Comparison of ENCODE assay signal across 18 cellular contexts in the genomic region with DNA sequence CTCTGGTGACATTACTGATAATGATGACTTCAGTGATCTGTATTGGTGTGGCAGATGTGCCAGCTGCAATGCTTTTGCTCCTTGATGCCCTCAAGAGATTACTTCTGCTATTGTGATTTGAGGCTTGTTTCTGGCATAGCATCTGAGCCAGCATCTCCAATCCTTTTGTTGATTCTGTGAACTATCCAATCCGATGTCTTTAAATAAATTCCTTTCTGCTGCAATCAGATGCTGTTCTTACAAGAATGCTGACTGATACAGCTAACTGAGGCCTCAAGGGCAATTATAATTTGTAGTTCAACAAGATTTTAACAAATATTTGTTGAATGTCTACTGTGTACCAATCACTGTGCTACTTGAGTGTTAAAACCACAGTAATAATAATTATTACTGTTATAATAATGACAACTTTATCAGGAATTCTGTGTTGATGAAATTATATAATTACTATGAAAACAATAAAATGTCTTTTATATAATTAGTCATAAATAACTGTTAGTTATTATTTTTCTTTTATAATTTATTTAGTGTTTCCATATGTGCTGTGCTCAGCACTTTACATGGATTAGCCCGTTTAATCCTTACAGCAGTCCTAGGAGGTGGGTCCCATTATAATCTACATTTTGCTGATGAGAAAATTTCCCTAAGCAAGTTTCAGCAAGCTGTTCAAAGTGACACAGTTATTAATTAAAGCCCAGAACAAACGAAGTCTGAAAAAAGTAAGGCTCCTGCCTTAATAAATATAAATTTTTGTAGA.
A peak's percentile ranks its signal among the peaks of the same experiment; 100 is the strongest.
DNase-seq lines count a peak whose midpoint lies in the region; ATAC-seq, FAIRE-seq and TF ChIP-seq lines count a peak whose summit lies in the region.
"Had no signal": no experiment of that assay in that cellular context is flagged by ENCODE, and none has a peak within 500 bp of the region (broad histone marks: within the 10 kb centered on the region; RNA-seq: fewer than 3 reads in every experiment).

No MANE protein-coding gene starts in this region.

- no peak for TF ChIP-seq RAD21 in A549 (conservative IDR thresholded peaks at IDR 0.05 in 1 of 2, IDR thresholded peaks at IDR 0.05 in 1 of 2)
- TF ChIP-seq RAD21 in IMR-90 (IDR thresholded peaks at IDR 0.05; ENCODE audit: low read length) = no peak

- H2AFZ ChIP-seq in IMR-90 (replicated peaks; ENCODE audit: low read length, poor library complexity) = no peak overlapping the region

- peak; percentile 54 to 64; a peak in 5 of 6 replicates for ATAC-seq in A549
- peak; percentile 73 for ATAC-seq in IMR-90 (ENCODE audit: low read depth)
- ATAC-seq in GM19328 (IDR thresholded peaks at IDR 0.05; ENCODE audit: unreplicated experiment) = no peak
- no peak for ATAC-seq in GM21360 (IDR thresholded peaks at IDR 0.05; ENCODE audit: unreplicated experiment)
- ATAC-seq: activated T-cell treated with anti-CD3 and anti-CD28 coated beads, Interleukin-2, amount 50 U/mL, for 4 hours; foreskin keratinocyte; pancreas had no signal

- H3K4me3 ChIP-seq in A549 = no peak overlapping the region
- H3K4me3 ChIP-seq in IMR-90 (ENCODE audit: insufficient read depth, low read depth, low read length) = no peak overlapping the region
- H3K4me3 ChIP-seq in astrocyte of the cerebellum (ENCODE audit: low read depth, low read length) = no peak overlapping the region
- H3K4me3 ChIP-seq: pancreas, Peyer's patch, thoracic aorta had no signal

- H3K27me3 ChIP-seq in IMR-90 (ENCODE audit: control insufficient read depth, insufficient read depth, low read length) = no peaks in the 10 kb centered on the region
- H3K27me3 ChIP-seq: foreskin keratinocyte, pancreas, Peyer's patch had no signal

- intact Hi-C loops in IMR-90 (cut with micrococcal nuclease) = loop anchor here (10.0 kb wide), 1 partner anchor 395 kb away; no protein-coding TSS in a partner anchor

- peak overlapping the region; percentile 70 for H2BK5ac ChIP-seq in IMR-90 (ENCODE audit: low read depth, low read length, poor library complexity, severe bottlenecking)

- H2BK20ac ChIP-seq in IMR-90 (ENCODE audit: low read depth, low read length) = peak overlapping the region; percentile 61; the same call in 1 of the 2 replicates

- no TSS peak for BruUV-seq in IMR-90 (replicated peaks; lab: Mats Ljungman, UMichigan)

- H2AK5ac ChIP-seq in IMR-90 (ENCODE audit: low read depth, low read length) = no peak overlapping the region; the same call in 1 of the 2 replicates

- no peak overlapping the region for H4K91ac ChIP-seq in IMR-90 (ENCODE audit: insufficient read depth, low read depth, low read length)

- no peaks in the 10 kb centered on the region for H3K9me3 ChIP-seq in A549
- H3K9me3 ChIP-seq in IMR-90 (ENCODE audit: control insufficient read depth, insufficient read depth, low read length) = no peaks in the 10 kb centered on the region
- H3K9me3 ChIP-seq: pancreas, Peyer's patch, thoracic aorta had no signal

- 36% methylated on average over 3 of the region's 3 CpGs for WGBS in A549 (ENCODE audit: missing lambda C conversion rate)
- no CpG with 5 or more reads among the region's 3 CpGs for WGBS in IMR-90 (ENCODE audit: extremely low coverage in 2 of 2, insufficient read length in 1 of 2), 2 experiments

- TF ChIP-seq CTCF in A549 (IDR thresholded peaks at IDR 0.05) (no peak), IMR-90 (conservative IDR thresholded peaks at IDR 0.05; ENCODE audit: low read depth, low read length) (no peak), astrocyte of the cerebellum (IDR thresholded peaks at IDR 0.05; ENCODE audit: low read depth, low read length, missing control alignments) (no peak)

- peak; percentile 89 for FAIRE-seq in A549 (lab: Jason Lieb, UNC)
- FAIRE-seq: pancreas had no signal

- H3K18ac ChIP-seq in IMR-90 (ENCODE audit: low read depth, low read length) = no peak overlapping the region; the same call in 1 of the 2 replicates

- H3K9me1 ChIP-seq in IMR-90 (ENCODE audit: insufficient read depth, low read length) = no peaks in the 10 kb centered on the region

- 0 out of 2 replicates have a peak overlapping the region, but pooled peaks have one; percentile 25 for H3K14ac ChIP-seq in IMR-90 (replicated peaks; ENCODE audit: low read depth, low read length)

- TF ChIP-seq POLR2A in A549 (IDR thresholded peaks at IDR 0.05; ENCODE audit: low read length) (no peak), IMR-90 (IDR thresholded peaks at IDR 0.05; ENCODE audit: low read depth, low read length) (no peak)

- no peak overlapping the region for H3K4ac ChIP-seq in IMR-90 (ENCODE audit: low read depth, low read length)

- H3K36me3 ChIP-seq in IMR-90 (ENCODE audit: control insufficient read depth, insufficient read depth, low read length) = no peaks in the 10 kb centered on the region
- H3K36me3 ChIP-seq: pancreas, Peyer's patch, thoracic aorta had no signal

- H4K8ac ChIP-seq in IMR-90 (ENCODE audit: low read depth in 2 of 2, low read length in 2 of 2) = peak overlapping the region in 1 of 2 experiments; percentile 69; a peak in 1 of 4 replicates

- H3K56ac ChIP-seq in IMR-90 (ENCODE audit: extremely low read depth, insufficient read depth, low read length) = no peak overlapping the region

- in situ Hi-C loops in IMR-90 (cut with MboI; ENCODE audit: low sequenced_read_pairs) = no loop called here
- in situ Hi-C loops in astrocyte of the cerebellum (cut with HindIII; ENCODE audit: low sequenced_read_pairs) = no loop called here

- peak overlapping the region; percentile 13 to 72; a peak in 4 of 6 replicates for H3K27ac ChIP-seq in A549
- H3K27ac ChIP-seq in IMR-90 (ENCODE audit: insufficient read depth, low read length) = no peak overlapping the region
- H3K27ac ChIP-seq: foreskin keratinocyte, pancreas, Peyer's patch, thoracic aorta had no signal

- H4K5ac ChIP-seq in IMR-90 (ENCODE audit: low read depth, low read length) = no peak overlapping the region

- no peak overlapping the region for H3K23ac ChIP-seq in IMR-90 (ENCODE audit: low read depth, low read length)

- H3K9ac ChIP-seq in IMR-90 (ENCODE audit: low read depth, low read length) = no peak overlapping the region

- H4K20me1 ChIP-seq in IMR-90 (ENCODE audit: insufficient read depth, low read length) = no peaks in the 10 kb centered on the region

- peak overlapping the region; percentile 45; the same call in 1 of the 2 replicates for H2BK120ac ChIP-seq in IMR-90 (ENCODE audit: low read depth, low read length)

- no peaks in the 10 kb centered on the region for H3K79me1 ChIP-seq in IMR-90 (ENCODE audit: low read depth in 1 of 2, low read length in 2 of 2)

- dilution Hi-C loops in IMR-90 (cut with HindIII; ENCODE audit: low sequenced_read_pairs, unreplicated experiment) = no loop called here

- DNase-seq in A549 (ENCODE audit: low read depth in 1 of 2, low spot score in 1 of 2) (peak in 1 of 2 experiments; percentile 42), IMR-90 (peak; percentile 78), astrocyte of the cerebellum (ENCODE audit: low read depth) (peak; percentile 29), kidney glomerular epithelial cell (lab: John Stamatoyannopoulos, UW) (peak; percentile 59), SHP77 (lab: John Stamatoyannopoulos, UW) (no peak), NCI-H1436 treated with DMSO at 0.1 percent for 48 hours (lab: John Stamatoyannopoulos, UW) (no peak)
- DNase-seq: activated CD4-positive, alpha-beta T cell treated with anti-CD3 and anti-CD28 coated beads, Interleukin-2, amount 10 ng/mL, durations not matched to agents 7 days and 5 days; activated T-cell treated with anti-CD3 and anti-CD28 coated beads, Interleukin-2, amount 50 U/mL, for 4 hours; amniotic stem cell; DMS153; NCI-H1092; pancreas; Peyer's patch; stimulated activated CD4-positive, alpha-beta T cell treated with anti-CD3 and anti-CD28 coated beads, Interleukin-15, amount 100 ng/mL, for 24 hours had no signal

- no peak for TF ChIP-seq EP300 in A549 (IDR thresholded peaks at IDR 0.05)

- CTCF ChIA-PET in A549 (lab: Yijun Ruan, JAX) = interaction anchor here (0.7 kb wide), 1 partner anchor 90 kb away, joined by 3 read pairs; no protein-coding TSS in a partner anchor
- CTCF ChIA-PET in IMR-90 (lab: Yijun Ruan, JAX) = no interaction called here

- POLR2A ChIA-PET in A549 (lab: Yijun Ruan, JAX) = no interaction called here
- POLR2A ChIA-PET in IMR-90 (lab: Charles Lee; ENCODE audit: unreplicated experiment) = no interaction called here

- H2BK15ac ChIP-seq in IMR-90 (ENCODE audit: low read depth, low read length) = no peak overlapping the region

- H3K4me1 ChIP-seq in A549 (peaks cover 31% of the 10 kb centered on the region), IMR-90 (ENCODE audit: control insufficient read depth, insufficient read depth, low read length) (peaks cover 3% of the 10 kb centered on the region; the same call in 1 of the 2 replicates)
- H3K4me1 ChIP-seq: foreskin keratinocyte, pancreas, Peyer's patch had no signal

- H3K4me2 ChIP-seq in A549 (peak overlapping the region; percentile 35), IMR-90 (ENCODE audit: low read depth, low read length) (no peak overlapping the region)

- H2AK9ac ChIP-seq in IMR-90 (replicated peaks; ENCODE audit: low read depth, low read length, poor library complexity) = no peak overlapping the region

TF ChIP-seq in A549, 52 proteins besides CTCF, POLR2A, EP300 and RAD21:
- peak; percentile 72 for TF ChIP-seq MAFK (IDR thresholded peaks at IDR 0.05; ENCODE audit: partially characterized antibody)
- TF ChIP-seq GATA3 (IDR thresholded peaks at IDR 0.05; ENCODE audit: borderline replicate concordance) = peak; percentile 31; the same call in 1 of the 2 replicates
- peak; percentile 32; the same call in 1 of the 2 replicates for TF ChIP-seq JUNB (IDR thresholded peaks at IDR 0.05)
- TF ChIP-seq, protein P1, sequence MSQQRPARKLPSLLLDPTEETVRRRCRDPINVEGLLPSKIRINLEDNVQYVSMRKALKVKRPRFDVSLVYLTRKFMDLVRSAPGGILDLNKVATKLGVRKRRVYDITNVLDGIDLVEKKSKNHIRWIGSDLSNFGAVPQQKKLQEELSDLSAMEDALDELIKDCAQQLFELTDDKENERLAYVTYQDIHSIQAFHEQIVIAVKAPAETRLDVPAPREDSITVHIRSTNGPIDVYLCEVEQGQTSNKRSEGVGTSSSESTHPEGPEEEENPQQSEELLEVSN (IDR thresholded peaks at IDR 0.05; ENCODE audit: borderline replicate concordance, low read depth) = no peak

TF ChIP-seq in IMR-90, 13 proteins besides CTCF, POLR2A, EP300 and RAD21:
- TF ChIP-seq MAFK (IDR thresholded peaks at IDR 0.05; ENCODE audit: low read depth, low read length) = peak; percentile 92
- TF ChIP-seq BHLHE40 (IDR thresholded peaks at IDR 0.05; ENCODE audit: low read depth, low read length) = no peak
- peak; percentile 43; the same call in 1 of the 2 replicates for TF ChIP-seq CEBPB (IDR thresholded peaks at IDR 0.05; ENCODE audit: low read depth, low read length)

Comparison
In these comparisons a context has a peak if more than half of its experiments do, and no peak if none do; other contexts are left out.
1. ATAC-seq: peak in A549 (2 of 2) and IMR-90 (single experiment); none in GM19328 (single experiment) and GM21360 (single experiment).
2. DNase-seq: peak in IMR-90 (single experiment), astrocyte of the cerebellum (single experiment) and kidney glomerular epithelial cell (single experiment); none in SHP77 (0 of 2) and NCI-H1436 treated with DMSO at 0.1 percent for 48 hours (single experiment).